In genomic region chr10:49243610-49244283, GRCh38 we compare ENCODE assay signal across 25 cellular contexts. TPM values are rescaled to one million over a fixed set of nuclear protein-coding genes. Genes with fewer than 3 reads are reported as not detected.
DNase-seq lines count a peak whose midpoint lies in the region; ATAC-seq and TF ChIP-seq lines count a peak whose summit lies in the region.
"Had no signal": no experiment of that assay in that cellular context is flagged by ENCODE, and none has a peak within 500 bp of the region (broad histone marks: within the 10 kb centered on the region; RNA-seq: fewer than 3 reads in every experiment).

No MANE protein-coding gene starts in this region.

- no peak overlapping the region for H3K4ac ChIP-seq in mesenchymal stem cell (ENCODE audit: low read depth in 1 of 2, low read length in 2 of 2)

- H2BK5ac ChIP-seq in mesenchymal stem cell (ENCODE audit: low read depth, low read length, poor library complexity, severe bottlenecking) = no peak overlapping the region

- no peaks in the 10 kb centered on the region for H3K79me2 ChIP-seq in parathyroid adenoma

- WGBS in mesenchymal stem cell = 70% methylated on average over 3 of the region's 6 CpGs

- H3K9me3 ChIP-seq in parathyroid adenoma (ENCODE audit: control insufficient read depth, low read length) (no peaks in the 10 kb centered on the region), mesenchymal stem cell (ENCODE audit: control insufficient read depth, low read length) (no peaks in the 10 kb centered on the region)
- H3K9me3 ChIP-seq: transverse colon had no signal

- H3K14ac ChIP-seq in mesenchymal stem cell (ENCODE audit: low read length in 2 of 2) = no peak overlapping the region

- no peaks in the 10 kb centered on the region for H3K36me3 ChIP-seq in parathyroid adenoma (ENCODE audit: control insufficient read depth, insufficient read depth, low read length)
- H3K36me3 ChIP-seq in mesenchymal stem cell (ENCODE audit: control insufficient read depth in 1 of 2, insufficient read depth in 2 of 2, low read depth in 1 of 2, low read length in 2 of 2) = no peaks in the 10 kb centered on the region
- H3K36me3 ChIP-seq: transverse colon had no signal

- H3K27me3 ChIP-seq in parathyroid adenoma (ENCODE audit: control insufficient read depth, insufficient read depth, low read length) = no peaks in the 10 kb centered on the region
- peaks cover 8 to 30% of the 10 kb centered on the region in 2 experiments for H3K27me3 ChIP-seq in mesenchymal stem cell (ENCODE audit: control insufficient read depth in 1 of 2, insufficient read depth in 1 of 2, low read length in 2 of 2)
- H3K27me3 ChIP-seq: transverse colon had no signal

- no peak overlapping the region for H3K4me3 ChIP-seq in parathyroid adenoma (ENCODE audit: low read depth, low read length)
- no peak overlapping the region for H3K4me3 ChIP-seq in mesenchymal stem cell (ENCODE audit: insufficient read depth in 1 of 2, low read depth in 1 of 2, low read length in 2 of 2)
- H3K4me3 ChIP-seq: smooth muscle cell, transverse colon had no signal

- H2AFZ ChIP-seq in parathyroid adenoma (peak overlapping the region; percentile 6), mesenchymal stem cell (ENCODE audit: low read depth, low read length) (no peak overlapping the region)

- no peak overlapping the region for H2BK12ac ChIP-seq in mesenchymal stem cell (ENCODE audit: low read length in 2 of 2)

- POLR2A ChIA-PET in activated B cell treated with CpG ODN at 0.5 μM for 24 hours (lab: Charles Lee) = no interaction called here

- no peak overlapping the region for H2BK120ac ChIP-seq in mesenchymal stem cell (ENCODE audit: low read depth, low read length)

- TF ChIP-seq CTCF in activated B cell treated with CpG ODN at 0.5 μM for 24 hours (IDR thresholded peaks at IDR 0.05) (no peak), parathyroid adenoma (IDR thresholded peaks at IDR 0.05) (no peak)

- DNase-seq in CD1c-positive myeloid dendritic cell (ENCODE audit: extremely low spot score) (peak; percentile 81), NOMO-1 (lab: John Stamatoyannopoulos, UW; ENCODE audit: unreplicated experiment in 2 of 2) (peak; percentile 24 to 83), activated B cell treated with CpG ODN at 0.5 μM for 24 hours (no peak), SW 1271 (lab: John Stamatoyannopoulos, UW) (no peak), mesenchymal stem cell (no peak)
- DNase-seq: activated CD4-positive, alpha-beta T cell treated with anti-CD3 and anti-CD28 coated beads, Interleukin-2, amount 50 U/mL, for 4 hours; activated naive CD4-positive, alpha-beta T cell treated with anti-CD3 and anti-CD28 coated beads for 36 hours; amniotic stem cell; CD4-positive, alpha-beta memory T cell; left ventricle myocardium superior; NCI-H1092 treated with DMSO at 0.1 percent for 48 hours; NCI-H187; NCI-H526; stimulated activated CD4-positive, alpha-beta T cell treated with anti-CD3 and anti-CD28 coated beads, Interleukin-1b, Interleukin-23, amount 100 ng/mL, for 48 hours; transverse colon had no signal

- no peak overlapping the region for H3K27ac Mint-ChIP-seq in activated B cell treated with CpG ODN at 0.5 μM for 24 hours
- H3K27ac Mint-ChIP-seq: activated naive CD4-positive, alpha-beta T cell treated with anti-CD3 and anti-CD28 coated beads for 36 hours; activated T-helper 1 cell treated with anti-CD3 and anti-CD28 coated beads, Interleukin-12 subunit alpha, Interleukin-12 subunit beta, Interleukin-2, Interleukin-4 antibody, amounts not matched to agents 30 ng/mL and 10 ng/mL and 1 ng/mL, durations not matched to agents 14 hours and 24 hours and 36 hours; CD4-positive, alpha-beta memory T cell had no signal

- H4K91ac ChIP-seq in mesenchymal stem cell (ENCODE audit: low read length) = no peak overlapping the region

- H2AK5ac ChIP-seq in mesenchymal stem cell (ENCODE audit: low read length, severe bottlenecking) = no peak overlapping the region

- intact Hi-C loops in activated B cell treated with CpG ODN at 0.5 μM for 24 hours (cut with micrococcal nuclease) = loop anchor here (2.0 kb wide), 1 partner anchor 53 kb away; no protein-coding TSS in a partner anchor

- CTCF ChIA-PET in activated B cell treated with CpG ODN at 0.5 μM for 24 hours (lab: Charles Lee) = no interaction called here

- H3K79me1 ChIP-seq in mesenchymal stem cell (replicated peaks; ENCODE audit: low read length, poor library complexity, severe bottlenecking) = no peaks in the 10 kb centered on the region

- no peak overlapping the region for H3K27ac ChIP-seq in parathyroid adenoma
- H3K27ac ChIP-seq in mesenchymal stem cell (ENCODE audit: low read length, poor library complexity, severe bottlenecking) = no peak overlapping the region
- H3K27ac ChIP-seq: RWPE1, transverse colon had no signal

- H3K4me3 Mint-ChIP-seq in activated B cell treated with CpG ODN at 0.5 μM for 24 hours = peak overlapping the region; percentile 12
- H3K4me3 Mint-ChIP-seq: activated naive CD4-positive, alpha-beta T cell treated with anti-CD3 and anti-CD28 coated beads for 36 hours; activated T-helper 1 cell treated with anti-CD3 and anti-CD28 coated beads, Interleukin-12 subunit alpha, Interleukin-12 subunit beta, Interleukin-2, Interleukin-4 antibody, amounts not matched to agents 30 ng/mL and 10 ng/mL and 1 ng/mL, durations not matched to agents 14 hours and 24 hours and 36 hours; CD4-positive, alpha-beta memory T cell had no signal

- H3K36me3 Mint-ChIP-seq in activated B cell treated with CpG ODN at 0.5 μM for 24 hours (ENCODE audit: low read depth) = no peaks in the 10 kb centered on the region
- H3K36me3 Mint-ChIP-seq: CD4-positive, alpha-beta memory T cell had no signal

- no peak overlapping the region for H3K18ac ChIP-seq in mesenchymal stem cell (ENCODE audit: low read depth in 1 of 2, low read length in 2 of 2)

- H3K4me2 ChIP-seq in parathyroid adenoma (ENCODE audit: low read length) = no peak overlapping the region
- H3K4me2 ChIP-seq in mesenchymal stem cell (ENCODE audit: low read length, poor library complexity, severe bottlenecking) = no peak overlapping the region
- H3K4me2 ChIP-seq: smooth muscle cell had no signal

- no peaks in the 10 kb centered on the region for H3K27me3 Mint-ChIP-seq in activated B cell treated with CpG ODN at 0.5 μM for 24 hours

- H2BK15ac ChIP-seq in mesenchymal stem cell (ENCODE audit: low read depth, poor library complexity, severe bottlenecking) = no peak overlapping the region

- no peak overlapping the region for H4K8ac ChIP-seq in mesenchymal stem cell (ENCODE audit: low read length)

- peak; percentile 25 for ATAC-seq in activated B cell treated with CpG ODN at 0.5 μM for 24 hours (ENCODE audit: low read depth)
- ATAC-seq in GM18502 (IDR thresholded peaks at IDR 0.05; ENCODE audit: poor library complexity, unreplicated experiment) = no peak
- ATAC-seq: left ventricle myocardium superior, SK-N-SH treated with all-trans-retinoic acid at 6 μM for 48 hours had no signal

- H3K23ac ChIP-seq in mesenchymal stem cell (ENCODE audit: low read length in 2 of 2) = no peak overlapping the region

- H3K4me1 Mint-ChIP-seq in activated B cell treated with CpG ODN at 0.5 μM for 24 hours = peaks cover 14% of the 10 kb centered on the region
- H3K4me1 Mint-ChIP-seq: CD4-positive, alpha-beta memory T cell had no signal

- no peaks in the 10 kb centered on the region for H3K9me3 Mint-ChIP-seq in activated B cell treated with CpG ODN at 0.5 μM for 24 hours
- H3K9me3 Mint-ChIP-seq: activated T-helper 1 cell treated with anti-CD3 and anti-CD28 coated beads, Interleukin-12 subunit alpha, Interleukin-12 subunit beta, Interleukin-2, Interleukin-4 antibody, amounts not matched to agents 30 ng/mL and 10 ng/mL and 1 ng/mL, durations not matched to agents 14 hours and 24 hours and 36 hours had no signal

- H3K4me1 ChIP-seq in parathyroid adenoma (peaks cover 27% of the 10 kb centered on the region), mesenchymal stem cell (ENCODE audit: control insufficient read depth, insufficient read depth, low read depth, low read length) (no peaks in the 10 kb centered on the region)

- no peak overlapping the region for H3K9ac ChIP-seq in parathyroid adenoma
- no peak overlapping the region for H3K9ac ChIP-seq in mesenchymal stem cell (ENCODE audit: low read length)

RNA-seq across cellular contexts. Expression of gene C10orf71, which starts 55.2 kb away (rescaled TPM):
- not detected in 2 replicates for total RNA-seq in activated B cell treated with CpG ODN at 0.5 μM for 24 hours
- polyA plus RNA-seq in mesenchymal stem cell (2013, experiment 1 of 2) = not detected
- polyA plus RNA-seq in mesenchymal stem cell (2013, experiment 2 of 2) = not detected
- total RNA-seq: activated naive CD4-positive, alpha-beta T cell treated with anti-CD3 and anti-CD28 coated beads for 36 hours; activated T-helper 1 cell treated with anti-CD3 and anti-CD28 coated beads, Interleukin-12 subunit alpha, Interleukin-12 subunit beta, Interleukin-2, Interleukin-4 antibody, amounts not matched to agents 30 ng/mL and 10 ng/mL and 1 ng/mL, durations not matched to agents 14 hours and 24 hours and 36 hours; CD4-positive, alpha-beta memory T cell; chondrocyte; Daoy; mononuclear cell; osteoblast; smooth muscle cell had no signal
- polyA plus RNA-seq: CD4-positive, alpha-beta memory T cell; smooth muscle cell had no signal

RNA-seq across cellular contexts. Expression of gene TMEM273, which starts 55.6 kb away (rescaled TPM):
- total RNA-seq in activated B cell treated with CpG ODN at 0.5 μM for 24 hours = 6.7 and 8.5 TPM in 2 replicates
- polyA plus RNA-seq in mesenchymal stem cell (2013, experiment 1 of 2) = not detected
- not detected for polyA plus RNA-seq in mesenchymal stem cell (2013, experiment 2 of 2)
- total RNA-seq: chondrocyte, Daoy, osteoblast had no signal
- polyA plus RNA-seq: smooth muscle cell had no signal

Comparison
In these comparisons a context has a peak if more than half of its experiments do, and no peak if none do; other contexts are left out.
1. DNase-seq: peak in CD1c-positive myeloid dendritic cell (single experiment) and NOMO-1 (2 of 2); none in activated B cell treated with CpG ODN at 0.5 μM for 24 hours (single experiment), SW 1271 (0 of 2) and mesenchymal stem cell (single experiment).